ENCODE assay signal across 9 cellular contexts in the genomic region with DNA sequence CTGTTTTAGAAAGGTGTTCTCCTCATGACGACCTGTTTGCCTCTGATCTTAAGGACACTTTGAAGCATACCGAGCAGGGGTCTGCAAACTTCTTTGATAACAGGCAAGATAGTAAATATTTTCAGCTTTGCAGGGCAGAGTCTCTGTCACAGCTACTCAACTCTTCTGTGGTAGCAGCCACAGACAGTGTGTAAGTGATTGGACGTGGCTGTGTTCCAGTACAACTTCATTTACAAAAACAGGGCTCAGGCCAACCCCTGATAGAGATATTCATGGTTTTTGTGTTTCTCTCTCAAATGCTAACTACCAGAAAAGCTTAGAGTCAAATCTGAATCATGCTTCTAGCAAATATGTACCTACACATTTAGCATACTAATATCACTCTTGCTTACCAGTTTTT. TPM values are rescaled to one million over a fixed set of nuclear protein-coding genes. Genes with fewer than 3 reads are reported as not detected.
DNase-seq lines count a peak whose midpoint lies in the region; ATAC-seq and TF ChIP-seq lines count a peak whose summit lies in the region.
"Had no signal": no experiment of that assay in that cellular context is flagged by ENCODE, and none has a peak within 500 bp of the region (broad histone marks: within the 10 kb centered on the region; RNA-seq: fewer than 3 reads in every experiment).

No MANE protein-coding gene starts in this region.

- H3K27me3 ChIP-seq in mesendoderm (ENCODE audit: insufficient read depth, low read length, poor library complexity) (no peaks in the 10 kb centered on the region), testis (no peaks in the 10 kb centered on the region)

- H2AK5ac ChIP-seq in mesendoderm (ENCODE audit: low read length), result no peak overlapping the region

- no peak overlapping the region for H4K8ac ChIP-seq in mesendoderm (ENCODE audit: low read depth, low read length)

- H3K27me3 Mint-ChIP-seq in activated naive CD8-positive, alpha-beta T cell, result no peaks in the 10 kb centered on the region
- no peaks in the 10 kb centered on the region for H3K27me3 Mint-ChIP-seq in glutamatergic neuron (ENCODE audit: unreplicated experiment)

- H3K9me3 Mint-ChIP-seq in activated naive CD8-positive, alpha-beta T cell (ENCODE audit: low read depth), result peaks cover 5% of the 10 kb centered on the region
- H3K9me3 Mint-ChIP-seq in glutamatergic neuron (ENCODE audit: unreplicated experiment), result peaks cover 3% of the 10 kb centered on the region

- no CpG with 5 or more reads among the region's 3 CpGs for WGBS in mesendoderm (ENCODE audit: extremely low coverage, insufficient coverage, low lambda C conversion rate)
- 68% methylated on average over 3 of the region's 3 CpGs for WGBS in testis, 2 donors

- ATAC-seq in GM19438 (IDR thresholded peaks at IDR 0.05; ENCODE audit: low read depth, unreplicated experiment) (peak; percentile 20), HG03135 (IDR thresholded peaks at IDR 0.05; ENCODE audit: unreplicated experiment) (peak; percentile 26)

- no peak overlapping the region for H2BK5ac ChIP-seq in mesendoderm (ENCODE audit: low read length)

- no peak overlapping the region for H4K5ac ChIP-seq in mesendoderm (ENCODE audit: low read length)

- H3K79me2 ChIP-seq in mesendoderm (ENCODE audit: control insufficient read depth, insufficient read depth, low read length), result no peaks in the 10 kb centered on the region
- H3K79me2 ChIP-seq: parathyroid adenoma had no signal

- TF ChIP-seq POLR2A in testis (IDR thresholded peaks at IDR 0.05), result no peak

- no peak overlapping the region for H3K9ac ChIP-seq in mesendoderm (ENCODE audit: low read length)
- H3K9ac ChIP-seq: parathyroid adenoma had no signal

- H3K4me3 Mint-ChIP-seq in activated naive CD8-positive, alpha-beta T cell, result peak overlapping the region; percentile 85
- no peak overlapping the region for H3K4me3 Mint-ChIP-seq in glutamatergic neuron (ENCODE audit: unreplicated experiment)

- H3K27ac ChIP-seq in mesendoderm (ENCODE audit: low read depth, low read length) (no peak overlapping the region), testis (peak overlapping the region in 1 of 2 donors; percentile 69)
- H3K27ac ChIP-seq: parathyroid adenoma had no signal

- no peak overlapping the region for H3K4ac ChIP-seq in mesendoderm (ENCODE audit: low read depth, low read length)

- H3K27ac Mint-ChIP-seq in activated naive CD8-positive, alpha-beta T cell, result peak overlapping the region; percentile 96
- H3K27ac Mint-ChIP-seq in glutamatergic neuron (ENCODE audit: unreplicated experiment), result no peak overlapping the region

- H3K36me3 ChIP-seq in mesendoderm (ENCODE audit: control insufficient read depth, insufficient read depth, low read length), result no peaks in the 10 kb centered on the region
- no peaks in the 10 kb centered on the region for H3K36me3 ChIP-seq in testis (ENCODE audit: low read depth, missing control alignments)

- no peaks in the 10 kb centered on the region for H3K9me3 ChIP-seq in testis

- H3K79me1 ChIP-seq in mesendoderm (ENCODE audit: low read length), result peaks cover 3% of the 10 kb centered on the region

- peaks cover 51% of the 10 kb centered on the region for H3K36me3 Mint-ChIP-seq in activated naive CD8-positive, alpha-beta T cell
- no peaks in the 10 kb centered on the region for H3K36me3 Mint-ChIP-seq in glutamatergic neuron (ENCODE audit: unreplicated experiment)

- peak overlapping the region; percentile 10 for H2BK120ac ChIP-seq in mesendoderm (ENCODE audit: low read depth, low read length)

- H3K56ac ChIP-seq in mesendoderm (ENCODE audit: low read length), result no peak overlapping the region

- intact Hi-C loops in testis (cut with DNase I; ENCODE audit: low total_unique reads), result no loop called here

- no peak overlapping the region for H2BK15ac ChIP-seq in mesendoderm (replicated peaks; ENCODE audit: low read depth)

- H3K18ac ChIP-seq in mesendoderm (ENCODE audit: low read length), result no peak overlapping the region

- DNase-seq in mesendoderm (no peak), ecto neural progenitor cell (ENCODE audit: low spot score) (no peak), testis (no peak), epidermal melanocyte (ENCODE audit: insufficient read length, low spot score) (no peak), glutamatergic neuron (no peak)

- no peak overlapping the region for H3K23ac ChIP-seq in mesendoderm (ENCODE audit: low read length)

- H3K4me3 ChIP-seq in mesendoderm (ENCODE audit: low read length) (no peak overlapping the region), testis (no peak overlapping the region)

- H3K4me1 Mint-ChIP-seq in activated naive CD8-positive, alpha-beta T cell (ENCODE audit: low read depth), result peaks cover 96% of the 10 kb centered on the region
- peaks cover 23% of the 10 kb centered on the region for H3K4me1 Mint-ChIP-seq in glutamatergic neuron (ENCODE audit: low read depth, unreplicated experiment)

- H3K4me1 ChIP-seq in mesendoderm (ENCODE audit: control insufficient read depth, low read depth, low read length) (peaks cover 2% of the 10 kb centered on the region), testis (peaks cover 21% of the 10 kb centered on the region)
- H3K4me1 ChIP-seq: parathyroid adenoma had no signal

- no peak overlapping the region for H3K4me2 ChIP-seq in mesendoderm (ENCODE audit: low read length)

- TF ChIP-seq CTCF in testis (IDR thresholded peaks at IDR 0.05) (no peak), glutamatergic neuron (IDR thresholded peaks at IDR 0.05; ENCODE audit: partially characterized antibody, unreplicated experiment) (no peak)

RNA-seq across cellular contexts. Expression of gene TGFBR2, which starts 51.5 kb away (rescaled TPM):
- 2.6 TPM for polyA plus RNA-seq in mesendoderm (2013, experiment 1 of 2)
- polyA plus RNA-seq in mesendoderm (2013, experiment 2 of 2), result 2.6 TPM
- 10 to 100 TPM; 18.7 to 26.1 TPM for total RNA-seq in testis
- 35.3 TPM for polyA plus RNA-seq in testis (ENCODE audit: insufficient read depth, low read depth, low replicate concordance)
- 0.96 TPM for total RNA-seq in glutamatergic neuron (ENCODE audit: unreplicated experiment)

Comparison
In these comparisons a context has a peak if more than half of its experiments do, and no peak if none do; other contexts are left out.
1. RNA of gene TGFBR2, which starts 51.5 kb away (total RNA-seq): 18.7 to 26.1 TPM in testis; 0.96 TPM in glutamatergic neuron (single experiment); every median in the first group is over 10 times any median in the second.